ENCODE assay signal across 9 cellular contexts in the genomic region with DNA sequence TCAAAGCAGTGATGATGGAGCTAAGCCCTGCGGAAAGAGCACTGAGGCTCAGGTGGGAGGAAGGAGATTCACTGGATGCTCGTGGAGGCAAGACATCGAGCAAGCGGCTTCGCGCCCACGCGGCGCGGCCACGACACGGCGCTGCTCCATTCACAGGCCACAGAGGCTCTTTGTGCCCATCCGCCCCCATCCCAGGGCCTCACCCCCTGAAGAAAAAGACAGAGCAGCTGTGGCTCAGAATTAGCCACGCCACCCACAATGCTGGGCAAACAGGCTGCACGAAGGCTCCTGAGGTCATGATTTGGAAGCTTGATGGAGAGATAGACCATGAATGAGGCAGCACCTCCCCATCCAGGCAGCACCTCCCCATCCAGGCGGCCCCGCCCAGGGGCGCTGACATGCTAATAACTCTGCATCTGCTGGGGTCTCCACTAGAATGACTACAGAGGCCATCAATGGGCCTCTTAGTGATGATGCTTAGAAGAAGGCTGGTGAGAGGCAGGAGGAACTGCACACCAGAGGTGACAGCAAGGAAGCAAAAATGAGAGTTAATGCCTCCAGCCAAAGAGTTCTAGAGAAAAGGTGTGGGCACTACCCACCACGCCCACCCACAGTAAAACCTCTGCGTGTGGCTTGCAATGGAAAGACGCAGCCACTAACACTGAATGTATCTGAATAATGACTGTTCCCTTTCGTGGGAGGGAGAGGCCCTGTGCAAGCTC. TPM values are rescaled to one million over a fixed set of nuclear protein-coding genes. Genes with fewer than 3 reads are reported as not detected.
DNase-seq lines count a peak whose midpoint lies in the region; ATAC-seq and TF ChIP-seq lines count a peak whose summit lies in the region.
"Had no signal": no experiment of that assay in that cellular context is flagged by ENCODE, and none has a peak within 500 bp of the region (broad histone marks: within the 10 kb centered on the region; RNA-seq: fewer than 3 reads in every experiment).

No MANE protein-coding gene starts in this region.

- no peak overlapping the region for H3K14ac ChIP-seq in trophoblast cell (ENCODE audit: low read length)

- DNase-seq in heart left ventricle, result no peak
- DNase-seq in Right ventricle myocardium superior, result no peak
- DNase-seq in trophoblast cell, result no peak
- no peak for DNase-seq in vagina (ENCODE audit: extremely low spot score in 2 of 2)
- no peak for DNase-seq in lower lobe of right lung
- no peak for DNase-seq in ACHN
- DNase-seq in activated gamma-delta T cell treated with Interleukin-2 at 50 U/mL for 16 hours, result no peak

- no peaks in the 10 kb centered on the region for H3K9me3 Mint-ChIP-seq in dendritic cell treated with granulocyte-macrophage colony-stimulating factor and Interleukin-4, amounts not matched to agents 40 ng/mL and 50 ng/mL, for 4 days

- no peak overlapping the region for H2BK5ac ChIP-seq in trophoblast cell (ENCODE audit: low read depth, low read length, poor library complexity)

- 82 to 87% (median 85%) methylated on average over 21 to 23 of the region's 23 CpGs for WGBS in heart left ventricle, 4 donors
- WGBS in trophoblast cell (ENCODE audit: extremely low coverage, insufficient coverage, insufficient read length), result no CpG with 5 or more reads among the region's 23 CpGs

- H2BK12ac ChIP-seq in trophoblast cell (ENCODE audit: low read length), result no peak overlapping the region

- peaks cover 24% of the 10 kb centered on the region for H3K79me2 ChIP-seq in trophoblast cell (ENCODE audit: control insufficient read depth, insufficient read depth, low read length, poor library complexity)

- no peak overlapping the region for H2AK5ac ChIP-seq in trophoblast cell (ENCODE audit: low read length)

- H3K27ac ChIP-seq in heart left ventricle (peak overlapping the region; percentile 3 to 99 (median 71)), trophoblast cell (ENCODE audit: low read depth, low read length) (no peak overlapping the region), vagina (peak overlapping the region; percentile 34), lower lobe of right lung (no peak overlapping the region)
- H3K27ac ChIP-seq: BLaER1 treated with 17β-estradiol and CSF1 and Interleukin-3, amounts not matched to agents 10 nM and 100 nM had no signal

- no peaks in the 10 kb centered on the region for H3K9me3 ChIP-seq in heart left ventricle
- no peaks in the 10 kb centered on the region for H3K9me3 ChIP-seq in trophoblast cell (ENCODE audit: insufficient read depth, low read depth, low read length)
- no peaks in the 10 kb centered on the region for H3K9me3 ChIP-seq in vagina
- no peaks in the 10 kb centered on the region for H3K9me3 ChIP-seq in lower lobe of right lung
- H3K9me3 ChIP-seq: BLaER1 treated with 17β-estradiol and CSF1 and Interleukin-3, amounts not matched to agents 10 nM and 100 nM had no signal

- no peaks in the 10 kb centered on the region for H3K27me3 Mint-ChIP-seq in dendritic cell treated with granulocyte-macrophage colony-stimulating factor and Interleukin-4, amounts not matched to agents 40 ng/mL and 50 ng/mL, for 4 days

- H4K12ac ChIP-seq in trophoblast cell (ENCODE audit: low read depth, low read length), result no peak overlapping the region

- TF ChIP-seq CTCF in heart left ventricle (IDR thresholded peaks at IDR 0.05) (no peak), vagina (IDR thresholded peaks at IDR 0.05) (no peak), lower lobe of right lung (IDR thresholded peaks at IDR 0.05) (no peak)

- H3K4ac ChIP-seq in trophoblast cell (ENCODE audit: low read depth, low read length), result peak overlapping the region; percentile 68

- no peak overlapping the region for H3K4me2 ChIP-seq in trophoblast cell (ENCODE audit: low read length)

- H3K9ac ChIP-seq in trophoblast cell (ENCODE audit: low read length), result no peak overlapping the region

- peaks cover 68% of the 10 kb centered on the region for H3K4me1 Mint-ChIP-seq in dendritic cell treated with granulocyte-macrophage colony-stimulating factor and Interleukin-4, amounts not matched to agents 40 ng/mL and 50 ng/mL, for 4 days (ENCODE audit: low read depth)

- H3K36me3 Mint-ChIP-seq in dendritic cell treated with granulocyte-macrophage colony-stimulating factor and Interleukin-4, amounts not matched to agents 40 ng/mL and 50 ng/mL, for 4 days (ENCODE audit: low read depth), result peaks cover 97% of the 10 kb centered on the region

- H4K91ac ChIP-seq in trophoblast cell (ENCODE audit: low read depth, low read length), result no peak overlapping the region

- no peaks in the 10 kb centered on the region for H3K27me3 ChIP-seq in heart left ventricle
- H3K27me3 ChIP-seq in trophoblast cell (ENCODE audit: insufficient read depth, low read length), result no peaks in the 10 kb centered on the region
- no peaks in the 10 kb centered on the region for H3K27me3 ChIP-seq in vagina
- no peaks in the 10 kb centered on the region for H3K27me3 ChIP-seq in lower lobe of right lung (ENCODE audit: low read depth)
- H3K27me3 ChIP-seq: BLaER1 treated with 17β-estradiol and CSF1 and Interleukin-3, amounts not matched to agents 10 nM and 100 nM had no signal

- H3K79me1 ChIP-seq in trophoblast cell (ENCODE audit: low read length), result no peaks in the 10 kb centered on the region

- H3K36me3 ChIP-seq in heart left ventricle (peaks cover 9 to 98% (median 83%) of the 10 kb centered on the region in 9 donors), trophoblast cell (ENCODE audit: control insufficient read depth in 1 of 2, insufficient read depth in 2 of 2, low read length in 2 of 2) (peaks cover 48 to 71% of the 10 kb centered on the region in 2 experiments), vagina (peaks cover 0 to 46% of the 10 kb centered on the region in 2 donors), lower lobe of right lung (peaks cover 95% of the 10 kb centered on the region)

- H3K4me1 ChIP-seq in heart left ventricle, result peaks cover 28 to 99% (median 89%) of the 10 kb centered on the region in 12 donors
- H3K4me1 ChIP-seq in trophoblast cell (ENCODE audit: control insufficient read depth in 1 of 2, insufficient read depth in 2 of 2, low read length in 2 of 2), result peaks cover 13 to 19% of the 10 kb centered on the region in 2 experiments
- H3K4me1 ChIP-seq in vagina, result peaks cover 69% of the 10 kb centered on the region
- peaks cover 95% of the 10 kb centered on the region for H3K4me1 ChIP-seq in lower lobe of right lung

- peak in 2 of 4 donors; percentile 1 to 2 for ATAC-seq in heart left ventricle
- ATAC-seq in Right ventricle myocardium superior (ENCODE audit: poor library complexity), result no peak
- no peak for ATAC-seq in lower lobe of right lung

- intact Hi-C loops in heart left ventricle (cut with DNase I), result loop anchor here in 2 of 10 donors (5.0 kb wide), 2 partner anchors 33 to 38 kb away; no protein-coding TSS in a partner anchor
- intact Hi-C loops in Right ventricle myocardium superior (cut with DNase I), result no loop called here
- intact Hi-C loops in dendritic cell treated with granulocyte-macrophage colony-stimulating factor and Interleukin-4, amounts not matched to agents 40 ng/mL and 50 ng/mL, for 4 days (cut with micrococcal nuclease), result no loop called here
- intact Hi-C loops in vagina (cut with DNase I), result loop anchor here (5.0 kb wide), 1 partner anchor 38 kb away; no protein-coding TSS in a partner anchor
- intact Hi-C loops in lower lobe of right lung (cut with DNase I), result no loop called here

- no peak overlapping the region for H3K4me3 Mint-ChIP-seq in dendritic cell treated with granulocyte-macrophage colony-stimulating factor and Interleukin-4, amounts not matched to agents 40 ng/mL and 50 ng/mL, for 4 days

- H3K4me3 ChIP-seq in heart left ventricle, result no peak overlapping the region
- no peak overlapping the region for H3K4me3 ChIP-seq in trophoblast cell (ENCODE audit: low read depth, low read length)
- H3K4me3 ChIP-seq in vagina, result no peak overlapping the region
- no peak overlapping the region for H3K4me3 ChIP-seq in lower lobe of right lung
- H3K4me3 ChIP-seq: BLaER1 treated with 17β-estradiol and CSF1 and Interleukin-3, amounts not matched to agents 10 nM and 100 nM had no signal

- H3K23ac ChIP-seq in trophoblast cell (ENCODE audit: low read length), result no peak overlapping the region

- TF ChIP-seq POLR2A in heart left ventricle (IDR thresholded peaks at IDR 0.05), result no peak
- TF ChIP-seq POLR2A in vagina (IDR thresholded peaks at IDR 0.05), result no peak

- no peak overlapping the region for H2BK120ac ChIP-seq in trophoblast cell (ENCODE audit: insufficient read depth, low read length, poor library complexity)

- in situ Hi-C loops in ACHN (cut with HindIII; ENCODE audit: low pct_ligation_motif_present, low pct_unique_long_range_greater_than_20kb, low sequenced_read_pairs), result no loop called here

- no peak overlapping the region for H2AFZ ChIP-seq in trophoblast cell (ENCODE audit: insufficient read depth, low read length, poor library complexity)

- H4K8ac ChIP-seq in trophoblast cell (ENCODE audit: low read depth, low read length), result no peak overlapping the region

- H3K27ac Mint-ChIP-seq in dendritic cell treated with granulocyte-macrophage colony-stimulating factor and Interleukin-4, amounts not matched to agents 40 ng/mL and 50 ng/mL, for 4 days, result peak overlapping the region; percentile 41

- H3K18ac ChIP-seq in trophoblast cell (ENCODE audit: low read length), result peak overlapping the region; percentile 46

RNA-seq across cellular contexts. Expression of a gene that starts 43.5 kb away (rescaled TPM):
- total RNA-seq in heart left ventricle, result 100 to 1,000 TPM; 126 to 482 (median 238) TPM
- polyA plus RNA-seq in heart left ventricle, result 100 to 1,000 TPM; 109 to 407 TPM
- total RNA-seq in Right ventricle myocardium superior, result 138 TPM
- 280 and 288 TPM in 2 replicates for polyA plus RNA-seq in trophoblast cell (2013)
- total RNA-seq in vagina, result 333 TPM
- total RNA-seq in lower lobe of right lung, result 659 TPM

Comparison
In these comparisons a context has a peak if more than half of its experiments do, and no peak if none do; other contexts are left out.
1. H3K27ac ChIP-seq: peak in heart left ventricle (12 of 12) and vagina (single experiment); none in trophoblast cell (single experiment) and lower lobe of right lung (single experiment).